In genomic region chr2:6846967-6847695, GRCh38 we compare ENCODE assay signal across 17 cellular contexts.
"Had no signal": no experiment of that assay in that cellular context is flagged by ENCODE, and none has a peak within 500 bp of the region (broad histone marks: within the 10 kb centered on the region; RNA-seq: fewer than 3 reads in every experiment).

No MANE protein-coding gene starts in this region.

- FAIRE-seq: astrocyte, bronchial epithelial cell, pancreas, urothelium cell line had no signal

- H3K27ac ChIP-seq: left ventricle myocardium inferior, pancreas, sigmoid colon, spleen, VCaP had no signal

- DNase-seq: activated CD4-positive, alpha-beta T cell treated with anti-CD3 and anti-CD28 coated beads for 1 hour; activated CD4-positive, alpha-beta T cell treated with anti-CD3 and anti-CD28 coated beads, Interleukin-2, amount 50 U/mL, for 4 hours; activated naive CD4-positive, alpha-beta T cell treated with Interleukin-2 at 50 U/mL for 16 hours; activated T-cell treated with anti-CD3 and anti-CD28 coated beads for 4 hours; dermis blood vessel endothelial cell; hypothalamus; left ventricle myocardium inferior; mucosa of descending colon; naive thymus-derived CD8-positive, alpha-beta T cell; pancreas; sigmoid colon; spleen had no signal

- H3K4me3 ChIP-seq: left ventricle myocardium inferior, mucosa of descending colon, pancreas, sigmoid colon, spleen had no signal

- H3K27me3 ChIP-seq: pancreas, sigmoid colon, spleen had no signal

- H3K4me1 ChIP-seq: left ventricle myocardium inferior, pancreas, sigmoid colon, spleen had no signal

- ATAC-seq: activated T-helper 17 cell treated with anti-CD3 and anti-CD28 coated beads, Interleukin-2, amount 50 U/mL, for 72 hours; mucosa of descending colon; naive thymus-derived CD8-positive, alpha-beta T cell; pancreas had no signal
